Comparison of ENCODE assay signal across 1 cellular context in the genomic region with DNA sequence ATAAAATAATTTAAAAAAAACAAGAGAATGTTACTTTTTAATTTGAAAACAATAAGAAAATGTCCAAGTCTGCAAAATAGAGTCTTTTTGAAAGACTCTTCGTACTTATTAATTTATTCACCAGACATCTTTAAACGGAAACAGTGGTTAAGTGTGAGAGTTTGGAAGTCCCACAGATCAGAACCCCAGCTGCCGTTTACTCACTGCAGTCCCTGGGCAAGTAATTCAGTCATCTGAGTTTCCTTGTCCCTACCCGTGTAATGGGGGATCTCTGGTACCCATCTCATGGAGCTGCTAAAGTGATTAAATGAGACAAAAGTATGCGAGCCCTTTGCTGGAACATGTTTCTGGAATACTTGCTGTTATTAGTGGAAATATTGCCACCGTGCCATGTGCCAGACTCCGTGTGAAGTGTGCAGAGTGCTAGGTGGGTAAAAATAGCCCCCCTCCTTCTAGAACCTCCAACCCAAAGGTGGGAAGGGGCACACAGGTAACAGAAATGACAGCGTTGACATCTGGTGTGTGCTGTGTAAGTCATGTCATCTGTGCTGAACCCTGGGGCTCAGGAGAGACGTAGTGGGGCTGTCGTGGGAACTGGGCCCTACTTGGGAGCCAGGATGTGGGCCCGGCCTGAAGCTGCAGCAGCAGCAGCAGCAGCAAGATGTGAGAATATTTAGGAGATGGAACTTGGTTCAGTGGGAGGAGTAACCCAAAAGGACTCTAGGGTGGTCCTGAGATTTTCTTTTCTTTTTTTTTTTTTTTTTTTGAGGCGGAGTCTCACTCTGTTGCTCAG.
TF ChIP-seq lines count a peak whose summit lies in the region.

No MANE protein-coding gene starts in this region.

TF ChIP-seq in GM12878, 131 proteins besides CTCF, POLR2A, EP300 and RAD21 (continued from another document):
- TF ChIP-seq, protein P1, sequence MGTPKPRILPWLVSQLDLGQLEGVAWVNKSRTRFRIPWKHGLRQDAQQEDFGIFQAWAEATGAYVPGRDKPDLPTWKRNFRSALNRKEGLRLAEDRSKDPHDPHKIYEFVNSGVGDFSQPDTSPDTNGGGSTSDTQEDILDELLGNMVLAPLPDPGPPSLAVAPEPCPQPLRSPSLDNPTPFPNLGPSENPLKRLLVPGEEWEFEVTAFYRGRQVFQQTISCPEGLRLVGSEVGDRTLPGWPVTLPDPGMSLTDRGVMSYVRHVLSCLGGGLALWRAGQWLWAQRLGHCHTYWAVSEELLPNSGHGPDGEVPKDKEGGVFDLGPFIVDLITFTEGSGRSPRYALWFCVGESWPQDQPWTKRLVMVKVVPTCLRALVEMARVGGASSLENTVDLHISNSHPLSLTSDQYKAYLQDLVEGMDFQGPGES (IDR thresholded peaks at IDR 0.05) = no peak
- TF ChIP-seq SUZ12 (IDR thresholded peaks at IDR 0.05; ENCODE audit: unreplicated experiment) = no peak
- no peak for TF ChIP-seq ZNF24 (IDR thresholded peaks at IDR 0.05)
- TF ChIP-seq ATF7 (IDR thresholded peaks at IDR 0.05; ENCODE audit: low read depth) = no peak
- peak in 1 of 2 experiments; percentile 25; a peak in 1 of 4 replicates for TF ChIP-seq ETV6 (conservative IDR thresholded peaks at IDR 0.05 in 1 of 2, IDR thresholded peaks at IDR 0.05 in 1 of 2; ENCODE audit: borderline replicate concordance in 1 of 2, low read depth in 1 of 2)
- TF ChIP-seq ZBTB33 (IDR thresholded peaks at IDR 0.05) = no peak
- TF ChIP-seq BCL11A (IDR thresholded peaks at IDR 0.05; ENCODE audit: low read depth, low read length) = no peak
- TF ChIP-seq CEBPB (IDR thresholded peaks at IDR 0.05; ENCODE audit: borderline replicate concordance in 1 of 2, low read depth in 2 of 2, low read length in 2 of 2) = no peak
- peak; percentile 21; the same call in 1 of the 2 replicates for TF ChIP-seq NFIC (IDR thresholded peaks at IDR 0.05; ENCODE audit: low read depth, low read length)
- TF ChIP-seq IKZF2 (IDR thresholded peaks at IDR 0.05) = peak in 1 of 2 experiments; percentile 8; a peak in 1 of 4 replicates
- peak; percentile 36; the same call in 1 of the 2 replicates for TF ChIP-seq IKZF1 (conservative IDR thresholded peaks at IDR 0.05)
- TF ChIP-seq BHLHE40 (IDR thresholded peaks at IDR 0.05; ENCODE audit: borderline replicate concordance in 1 of 2, low read depth in 2 of 2, low read length in 1 of 2) = no peak
- TF ChIP-seq, protein P2, sequence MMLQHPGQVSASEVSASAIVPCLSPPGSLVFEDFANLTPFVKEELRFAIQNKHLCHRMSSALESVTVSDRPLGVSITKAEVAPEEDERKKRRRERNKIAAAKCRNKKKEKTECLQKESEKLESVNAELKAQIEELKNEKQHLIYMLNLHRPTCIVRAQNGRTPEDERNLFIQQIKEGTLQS (IDR thresholded peaks at IDR 0.05; ENCODE audit: borderline replicate concordance, extremely low read depth, low read depth, low read length) = no peak
- peak; percentile 81 for TF ChIP-seq RUNX3 (IDR thresholded peaks at IDR 0.05; ENCODE audit: low read length)
- peak; percentile 72 for TF ChIP-seq TCF12 (IDR thresholded peaks at IDR 0.05; ENCODE audit: low read depth, low read length)
- peak; percentile 54; the same call in 1 of the 2 replicates for TF ChIP-seq FOXM1 (IDR thresholded peaks at IDR 0.05; ENCODE audit: low read depth, low read length)
- TF ChIP-seq SIN3A (IDR thresholded peaks at IDR 0.05; ENCODE audit: low read depth, low read length) = no peak
- TF ChIP-seq JUNB (IDR thresholded peaks at IDR 0.05) = peak; percentile 21; the same call in 1 of the 2 replicates
